ENCODE assay signal across 8 cellular contexts in genomic region chr19:48618916-48619691, GRCh38. TPM values are rescaled to one million over a fixed set of nuclear protein-coding genes. Genes with fewer than 3 reads are reported as not detected.
DNase-seq lines count a peak whose midpoint lies in the region; ATAC-seq and TF ChIP-seq lines count a peak whose summit lies in the region.

Gene RPL18 (minus strand): TSS chr19:48619178. CDS start chr19:48619143, 35 bp downstream.
A gene with protein sequence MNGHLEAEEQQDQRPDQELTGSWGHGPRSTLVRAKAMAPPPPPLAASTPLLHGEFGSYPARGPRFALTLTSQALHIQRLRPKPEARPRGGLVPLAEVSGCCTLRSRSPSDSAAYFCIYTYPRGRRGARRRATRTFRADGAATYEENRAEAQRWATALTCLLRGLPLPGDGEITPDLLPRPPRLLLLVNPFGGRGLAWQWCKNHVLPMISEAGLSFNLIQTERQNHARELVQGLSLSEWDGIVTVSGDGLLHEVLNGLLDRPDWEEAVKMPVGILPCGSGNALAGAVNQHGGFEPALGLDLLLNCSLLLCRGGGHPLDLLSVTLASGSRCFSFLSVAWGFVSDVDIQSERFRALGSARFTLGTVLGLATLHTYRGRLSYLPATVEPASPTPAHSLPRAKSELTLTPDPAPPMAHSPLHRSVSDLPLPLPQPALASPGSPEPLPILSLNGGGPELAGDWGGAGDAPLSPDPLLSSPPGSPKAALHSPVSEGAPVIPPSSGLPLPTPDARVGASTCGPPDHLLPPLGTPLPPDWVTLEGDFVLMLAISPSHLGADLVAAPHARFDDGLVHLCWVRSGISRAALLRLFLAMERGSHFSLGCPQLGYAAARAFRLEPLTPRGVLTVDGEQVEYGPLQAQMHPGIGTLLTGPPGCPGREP (plus strand): TSS chr19:48619506. CDS start chr19:48620515, 1,009 bp downstream.

- peak; percentile 77 for ATAC-seq in activated T-helper 17 cell treated with anti-CD3 and anti-CD28 coated beads, Interleukin-2, amount 50 U/mL, for 72 hours (replicated peaks)
- peak; percentile 77 to 78 for ATAC-seq in naive thymus-derived CD8-positive, alpha-beta T cell

- H2AFZ ChIP-seq in fibroblast of lung (ENCODE audit: low read length) = peak within 1 kb of the TSS; percentile 65

- H3K4me3 Mint-ChIP-seq in activated T-helper 17 cell treated with anti-CD3 and anti-CD28 coated beads, Interleukin-2, amount 50 U/mL, for 72 hours = peak within 1 kb of the TSS; percentile 99
- peak within 1 kb of the TSS; percentile 94 to 99 (median 96) for H3K4me3 Mint-ChIP-seq in naive thymus-derived CD8-positive, alpha-beta T cell

- H3K9me3 Mint-ChIP-seq in activated T-helper 17 cell treated with anti-CD3 and anti-CD28 coated beads, Interleukin-2, amount 50 U/mL, for 72 hours = no peaks in the 10 kb centered on the region
- H3K9me3 Mint-ChIP-seq in naive thymus-derived CD8-positive, alpha-beta T cell = no peaks in the 10 kb centered on the region

- POLR2A ChIA-PET in RWPE1 (lab: Yijun Ruan, JAX; ENCODE audit: low non-redundant PET) = interaction anchor here (0.6 to 1.3 kb wide), 8 partner anchors 9 to 241 kb away, joined by 3 to 7 read pairs (median 3); no protein-coding TSS in a partner anchor
- POLR2A ChIA-PET in naive thymus-derived CD8-positive, alpha-beta T cell (lab: Charles Lee) = interaction anchor here (0.5 to 5.4 kb wide), 29 partner anchors 8 to 1364 kb away, joined by 3 to 70 read pairs (median 5); partner anchors contain the start of genes CA11, DBP, GYS1 and KDELR1

- H3K36me3 Mint-ChIP-seq in activated T-helper 17 cell treated with anti-CD3 and anti-CD28 coated beads, Interleukin-2, amount 50 U/mL, for 72 hours (ENCODE audit: low read depth) = peaks cover 91% of the 10 kb centered on the region
- H3K36me3 Mint-ChIP-seq in naive thymus-derived CD8-positive, alpha-beta T cell = peaks cover 0 to 40% (median 15%) of the 10 kb centered on the region in 3 donors

- CTCF ChIA-PET in RWPE1 (lab: Yijun Ruan, JAX) = interaction anchor here (0.6 kb wide), 1 partner anchor 151 kb away, joined by 3 read pairs; no protein-coding TSS in a partner anchor

- no peaks in the 10 kb centered on the region for H3K27me3 Mint-ChIP-seq in activated T-helper 17 cell treated with anti-CD3 and anti-CD28 coated beads, Interleukin-2, amount 50 U/mL, for 72 hours
- no peaks in the 10 kb centered on the region for H3K27me3 Mint-ChIP-seq in naive thymus-derived CD8-positive, alpha-beta T cell

- DNase-seq in Daoy (ENCODE audit: low read depth) (peak; percentile 100), GOT3 (lab: John Stamatoyannopoulos, UW) (peak; percentile 94), LNCaP clone FGC (ENCODE audit: low read depth) (peak; percentile 96), RWPE1 (ENCODE audit: low spot score) (peak; percentile 97), fibroblast of lung (ENCODE audit: low read depth in 2 of 2) (peak; percentile 100)
- DNase-seq in naive thymus-derived CD8-positive, alpha-beta T cell = peak; percentile 88 to 97 (median 93)
- peak; percentile 89 to 97 (median 92) for DNase-seq in stimulated activated naive CD4-positive, alpha-beta T cell (lab: John Stamatoyannopoulos, UW)

- H3K27ac Mint-ChIP-seq in activated T-helper 17 cell treated with anti-CD3 and anti-CD28 coated beads, Interleukin-2, amount 50 U/mL, for 72 hours = peak within 1 kb of the TSS; percentile 100
- peak within 1 kb of the TSS; percentile 94 to 99 (median 98) for H3K27ac Mint-ChIP-seq in naive thymus-derived CD8-positive, alpha-beta T cell

- H3K27ac ChIP-seq in RWPE1 = peak within 1 kb of the TSS; percentile 92
- H3K27ac ChIP-seq in fibroblast of lung (ENCODE audit: insufficient read depth, low read length) = peak within 1 kb of the TSS; percentile 88

- TF ChIP-seq CTCF in LNCaP clone FGC (IDR thresholded peaks at IDR 0.05; ENCODE audit: control insufficient read depth, extremely low read depth, insufficient read depth) (0 out of 2 replicates have a peak, but pooled peaks have one; percentile 1), RWPE1 (conservative IDR thresholded peaks at IDR 0.05; ENCODE audit: low read depth) (no peak), fibroblast of lung (conservative IDR thresholded peaks at IDR 0.05 in 1 of 2, IDR thresholded peaks at IDR 0.05 in 1 of 2; ENCODE audit: low read depth in 1 of 2, low read length in 2 of 2) (peak in 1 of 2 donors; percentile 3)

- H3K9ac ChIP-seq in fibroblast of lung (ENCODE audit: insufficient read depth, low read length) = peak within 1 kb of the TSS; percentile 92

- peaks cover 37% of the 10 kb centered on the region for H3K79me2 ChIP-seq in fibroblast of lung (ENCODE audit: control insufficient read depth, insufficient read depth, low read length)

- peaks cover 28% of the 10 kb centered on the region for H3K36me3 ChIP-seq in fibroblast of lung (ENCODE audit: control insufficient read depth, insufficient read depth, low read length)

- peak within 1 kb of the TSS; percentile 91 for H3K4me3 ChIP-seq in LNCaP clone FGC (ENCODE audit: low read depth, low read length)
- peak within 1 kb of the TSS; percentile 79 to 99 (median 93) for H3K4me3 ChIP-seq in fibroblast of lung (replicated peaks in 1 of 4; ENCODE audit: control extremely low read depth in 1 of 4, insufficient read depth in 1 of 4, low read depth in 3 of 4, low read length in 4 of 4)

- no peaks in the 10 kb centered on the region for H3K9me3 ChIP-seq in fibroblast of lung (ENCODE audit: control insufficient read depth, insufficient read depth, low read depth, low read length)

- H3K4me1 Mint-ChIP-seq in activated T-helper 17 cell treated with anti-CD3 and anti-CD28 coated beads, Interleukin-2, amount 50 U/mL, for 72 hours = peaks cover 16% of the 10 kb centered on the region
- H3K4me1 Mint-ChIP-seq in naive thymus-derived CD8-positive, alpha-beta T cell = peaks cover 28 to 66% (median 47%) of the 10 kb centered on the region in 4 donors

- H3K4me2 ChIP-seq in fibroblast of lung (ENCODE audit: extremely low read depth, insufficient read depth, low read length) = peak within 1 kb of the TSS; percentile 100

- peaks cover 2% of the 10 kb centered on the region for H4K20me1 ChIP-seq in fibroblast of lung (ENCODE audit: control insufficient read depth, extremely low read depth, insufficient read depth, low read length)

- H3K4me1 ChIP-seq in fibroblast of lung (ENCODE audit: control insufficient read depth, extremely low read depth, insufficient read depth, low read length) = peaks cover 19% of the 10 kb centered on the region

- H3K27me3 ChIP-seq in fibroblast of lung (ENCODE audit: control insufficient read depth, insufficient read depth, low read length) = no peaks in the 10 kb centered on the region

RNA-seq across cellular contexts. Expression of gene RPL18, which starts in this region (rescaled TPM):
- 2,925 and 3,124 TPM in 2 replicates for total RNA-seq in Daoy (2014; rRNA removed; shearing (Covaris generic))
- total RNA-seq in activated T-helper 17 cell treated with anti-CD3 and anti-CD28 coated beads, Interleukin-2, amount 50 U/mL, for 72 hours = 1,000 to 10,000 TPM; 1,785 to 2,369 TPM
- total RNA-seq in fibroblast of lung = 2,017 and 2,054 TPM in 2 replicates
- 1,166 and 1,578 TPM in 2 replicates for polyA plus RNA-seq in fibroblast of lung
- polyA plus RNA-seq in fibroblast of lung (2012) = 2,372 and 2,688 TPM in 2 replicates
- polyA minus RNA-seq in fibroblast of lung (ENCODE audit: low replicate concordance) = 1,142 and 1,357 TPM in 2 replicates
- 1,000 to 10,000 TPM; 2,380 to 2,437 TPM for total RNA-seq in naive thymus-derived CD8-positive, alpha-beta T cell
- 1,000 to 10,000 TPM; 2,610 to 3,008 (median 2,848) TPM for polyA plus RNA-seq in naive thymus-derived CD8-positive, alpha-beta T cell

RNA-seq across cellular contexts. Expression of the second gene that starts in this region (rescaled TPM):
- 5.1 and 12.7 TPM in 2 replicates for total RNA-seq in Daoy (2014; rRNA removed; shearing (Covaris generic))
- total RNA-seq in activated T-helper 17 cell treated with anti-CD3 and anti-CD28 coated beads, Interleukin-2, amount 50 U/mL, for 72 hours = 10 to 100 TPM; 31.3 to 49.3 TPM
- 5.1 and 9.6 TPM in 2 replicates for total RNA-seq in fibroblast of lung
- 3.4 and 5.7 TPM in 2 replicates for polyA plus RNA-seq in fibroblast of lung
- polyA plus RNA-seq in fibroblast of lung (2012) = 6.5 and 13.9 TPM in 2 replicates
- polyA minus RNA-seq in fibroblast of lung (ENCODE audit: low replicate concordance) = 4.5 and 6.4 TPM in 2 replicates
- 10 to 100 TPM; 39.1 to 40.4 TPM for total RNA-seq in naive thymus-derived CD8-positive, alpha-beta T cell
- 1 to 10 TPM; 7.5 to 9.1 (median 8.3) TPM for polyA plus RNA-seq in naive thymus-derived CD8-positive, alpha-beta T cell

Comparison
In these comparisons a context has a peak if more than half of its experiments do, and no peak if none do; other contexts are left out.
1. Peak in every context shown above with its lines: DNase-seq, ATAC-seq, H3K4me3 ChIP-seq and H3K27ac ChIP-seq.